Comparison of ENCODE assay signal across 40 cellular contexts in genomic region chr20:58256307-58256706, GRCh38. TPM values are rescaled to one million over a fixed set of nuclear protein-coding genes. Genes with fewer than 3 reads are reported as not detected.
"Had no signal": no experiment of that assay in that cellular context is flagged by ENCODE, and none has a peak within 500 bp of the region (broad histone marks: within the 10 kb centered on the region; RNA-seq: fewer than 3 reads in every experiment).

No MANE protein-coding gene starts in this region.

- H3K27ac ChIP-seq: coronary artery, dorsolateral prefrontal cortex, esophagus muscularis mucosa, foreskin keratinocyte, gastroesophageal sphincter, heart left ventricle, hepatocyte, left lung, parathyroid adenoma, stomach, thyroid gland, vagina had no signal

- H3K27me3 Mint-ChIP-seq: naive B cell; natural killer cell treated with Interleukin-12 subunit alpha and Interleukin-12 subunit beta and Interleukin-15 and Interleukin-18, amount 100 ng/mL, for 72 hours; progenitor cell of endocrine pancreas had no signal

- H3K79me2 ChIP-seq: hepatocyte, parathyroid adenoma had no signal

- H3K4me3 ChIP-seq: coronary artery, dorsolateral prefrontal cortex, esophagus muscularis mucosa, gastroesophageal sphincter, heart left ventricle, hepatocyte, left lung, mucosa of descending colon, smooth muscle cell, stomach, thyroid gland, vagina had no signal

- H3K36me3 ChIP-seq: thyroid gland, vagina had no signal

- H3K27me3 ChIP-seq: dorsolateral prefrontal cortex, esophagus muscularis mucosa, foreskin keratinocyte, gastroesophageal sphincter, heart left ventricle, hepatocyte, left lung, stomach, thyroid gland, vagina had no signal

- H3K4me3 Mint-ChIP-seq: endodermal cell; mesothelial cell of epicardium; naive B cell; natural killer cell treated with Interleukin-12 subunit alpha and Interleukin-12 subunit beta and Interleukin-15 and Interleukin-18, amount 100 ng/mL, for 72 hours; neural crest cell had no signal

- H3K4me2 ChIP-seq: hepatocyte, smooth muscle cell had no signal

- H3K4me1 Mint-ChIP-seq: endodermal cell, mesothelial cell of epicardium, neural crest cell had no signal

- H3K4me1 ChIP-seq: esophagus muscularis mucosa, parathyroid adenoma, stomach, thyroid gland, vagina had no signal

- H2AFZ ChIP-seq: hepatocyte, parathyroid adenoma had no signal

- H3K9ac ChIP-seq: parathyroid adenoma had no signal

- H3K9me3 Mint-ChIP-seq: natural killer cell treated with Interleukin-12 subunit alpha and Interleukin-12 subunit beta and Interleukin-15 and Interleukin-18, amount 100 ng/mL, for 72 hours had no signal

- ATAC-seq: foreskin keratinocyte; gastroesophageal sphincter; heart left ventricle; left cardiac atrium; mucosa of descending colon; natural killer cell treated with Interleukin-12 subunit alpha and Interleukin-12 subunit beta and Interleukin-15 and Interleukin-18, amount 100 ng/mL, for 72 hours; sciatic nerve had no signal

- DNase-seq: dorsolateral prefrontal cortex; effector CD4-positive, alpha-beta T cell; endodermal cell; foreskin keratinocyte; heart left ventricle; left cardiac atrium; left lung; mesenchymal stem cell; mucosa of descending colon; naive B cell; stimulated activated CD4-positive, alpha-beta T cell treated with anti-CD3 and anti-CD28 coated beads, Interleukin-12 subunit alpha, Interleukin-12 subunit beta, amount 100 ng/mL, for 4 hours; stimulated activated CD4-positive, alpha-beta T cell treated with anti-CD3 and anti-CD28 coated beads, Interleukin-1b, Interleukin-23, amount 100 ng/mL, for 48 hours; stimulated activated CD4-positive, alpha-beta T cell treated with anti-CD3 and anti-CD28 coated beads, Interleukin-4, amount 100 ng/mL, for 1 hour; stimulated activated CD8-positive, alpha-beta memory T cell treated with anti-CD3 and anti-CD28 coated beads, Interleukin-4, amount 100 ng/mL, for 48 hours; stimulated activated naive CD4-positive, alpha-beta T cell treated with Interleukin-2 at 50 U/mL for 16 hours; stomach; thyroid gland; trophoblast cell had no signal

- H3K27ac Mint-ChIP-seq: endodermal cell, mesothelial cell of epicardium, progenitor cell of endocrine pancreas had no signal

- H3K9me3 ChIP-seq: esophagus muscularis mucosa, gastroesophageal sphincter, left lung, mucosa of descending colon, stomach, thyroid gland, vagina had no signal

RNA-seq across cellular contexts. Expression of gene ANKRD60, which starts 27.9 kb away (rescaled TPM):
- total RNA-seq: endodermal cell; endothelial cell of umbilical vein; epithelial cell of proximal tubule; esophagus muscularis mucosa; fibroblast of lung; foreskin keratinocyte; gastroesophageal sphincter; heart left ventricle; hepatocyte; kidney epithelial cell; left cardiac atrium; left lung; lower leg skin; lung microvascular endothelial cell; mesothelial cell of epicardium; mucosa of descending colon; natural killer cell treated with Interleukin-12 subunit alpha and Interleukin-12 subunit beta and Interleukin-15 and Interleukin-18, amount 100 ng/mL, for 72 hours; neural crest cell; osteoblast; progenitor cell of endocrine pancreas; sciatic nerve; smooth muscle cell; stomach; subcutaneous adipose tissue; temporal lobe; thyroid gland; ureter; vagina had no signal
- polyA plus RNA-seq: endothelial cell of umbilical vein, fibroblast of lung, foreskin keratinocyte, heart left ventricle, hepatocyte, smooth muscle cell, stomach had no signal
